1 cellular context compared by ENCODE assay signal in the genomic region with DNA sequence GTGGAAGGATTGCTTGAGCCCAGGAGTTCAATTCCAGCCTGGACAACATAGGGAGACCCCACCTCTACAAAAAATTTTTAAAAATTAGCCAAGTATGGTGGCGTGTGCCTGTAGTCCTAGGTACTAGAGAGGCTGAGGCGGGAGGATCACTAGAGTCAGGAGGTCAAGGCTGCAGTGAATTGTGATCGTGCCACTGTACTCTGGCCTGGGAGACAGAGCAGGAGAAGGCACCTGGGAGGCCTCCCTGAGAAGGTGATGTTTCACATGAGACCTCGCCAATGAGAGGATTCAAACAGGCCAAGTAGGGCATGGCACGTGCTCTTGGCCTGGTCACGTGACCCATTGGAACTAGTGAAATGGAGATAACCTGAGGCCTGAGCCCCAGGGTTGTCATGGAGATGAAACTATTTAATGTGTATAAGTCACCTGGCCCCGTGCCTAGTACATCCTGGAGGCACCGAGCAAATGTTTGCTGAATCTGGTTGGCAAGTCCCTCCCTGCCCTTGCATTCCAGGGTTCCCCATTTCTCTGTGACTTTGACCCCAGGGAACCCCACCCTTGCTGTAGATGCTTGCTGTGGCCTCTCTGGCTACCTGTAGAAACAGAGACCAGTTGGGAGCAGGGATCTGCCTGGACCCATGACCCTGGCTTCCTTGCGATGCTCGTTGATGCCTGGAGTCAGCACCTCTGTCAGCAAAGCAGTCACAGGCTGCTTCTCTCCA.
TF ChIP-seq lines count a peak whose summit lies in the region.

No MANE protein-coding gene starts in this region.

TF ChIP-seq in HepG2, 621 proteins besides CTCF, POLR2A, EP300 and RAD21 (continued from another document and continues in another):
- TF ChIP-seq, protein P1, sequence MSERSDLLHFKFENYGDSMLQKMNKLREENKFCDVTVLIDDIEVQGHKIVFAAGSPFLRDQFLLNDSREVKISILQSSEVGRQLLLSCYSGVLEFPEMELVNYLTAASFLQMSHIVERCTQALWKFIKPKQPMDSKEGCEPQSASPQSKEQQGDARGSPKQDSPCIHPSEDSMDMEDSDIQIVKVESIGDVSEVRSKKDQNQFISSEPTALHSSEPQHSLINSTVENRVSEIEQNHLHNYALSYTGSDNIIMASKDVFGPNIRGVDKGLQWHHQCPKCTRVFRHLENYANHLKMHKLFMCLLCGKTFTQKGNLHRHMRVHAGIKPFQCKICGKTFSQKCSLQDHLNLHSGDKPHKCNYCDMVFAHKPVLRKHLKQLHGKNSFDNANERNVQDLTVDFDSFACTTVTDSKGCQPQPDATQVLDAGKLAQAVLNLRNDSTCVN (CRISPR knock-in tag; IDR thresholded peaks at IDR 0.05; ENCODE audit: borderline replicate concordance), result peak; percentile 65; the same call in 1 of the 2 replicates
- TF ChIP-seq MATR3 (CRISPR knock-in tag; IDR thresholded peaks at IDR 0.05) (no peak), MTA3 (CRISPR knock-in tag; IDR thresholded peaks at IDR 0.05) (no peak), ZNF367 (CRISPR knock-in tag; IDR thresholded peaks at IDR 0.05; ENCODE audit: borderline replicate concordance) (peak; percentile 80; the same call in 1 of the 2 replicates), PRPF4 (IDR thresholded peaks at IDR 0.05; ENCODE audit: low read depth, low read length, poor library complexity, severe bottlenecking) (no peak), KIAA2018 (CRISPR knock-in tag; IDR thresholded peaks at IDR 0.05; ENCODE audit: borderline replicate concordance) (no peak), YY1 (IDR thresholded peaks at IDR 0.05; ENCODE audit: insufficient read depth, insufficient replicate concordance, low read depth, low read length) (no peak), ZNF460 (CRISPR knock-in tag; IDR thresholded peaks at IDR 0.05; ENCODE audit: borderline replicate concordance) (peak; percentile 97), ZNF639 (CRISPR knock-in tag; conservative IDR thresholded peaks at IDR 0.05) (peak; percentile 77), ZNF282 (IDR thresholded peaks at IDR 0.05; ENCODE audit: partially characterized antibody) (no peak), HNF4G (IDR thresholded peaks at IDR 0.05; ENCODE audit: borderline replicate concordance, low read depth, low read length) (peak; percentile 95), HNF4G (CRISPR knock-in tag; IDR thresholded peaks at IDR 0.05; ENCODE audit: borderline replicate concordance, low read depth) (peak; percentile 53; the same call in 1 of the 2 replicates), BRD4 (CRISPR knock-in tag; IDR thresholded peaks at IDR 0.05) (peak; percentile 95; the same call in 1 of the 2 replicates), GLI4 (CRISPR knock-in tag; IDR thresholded peaks at IDR 0.05; ENCODE audit: borderline replicate concordance) (no peak), ZMYM3 (CRISPR knock-in tag; IDR thresholded peaks at IDR 0.05) (peak; percentile 91), ZMAT5 (CRISPR knock-in tag; IDR thresholded peaks at IDR 0.05; ENCODE audit: borderline replicate concordance, low read depth) (no peak), ZNF772 (CRISPR knock-in tag; IDR thresholded peaks at IDR 0.05) (no peak), ZBTB42 (CRISPR knock-in tag; IDR thresholded peaks at IDR 0.05) (no peak), ZNF672 (CRISPR knock-in tag; IDR thresholded peaks at IDR 0.05) (no peak), POLR2G (IDR thresholded peaks at IDR 0.05; ENCODE audit: low read depth, low read length) (no peak)
- TF ChIP-seq, protein P2, sequence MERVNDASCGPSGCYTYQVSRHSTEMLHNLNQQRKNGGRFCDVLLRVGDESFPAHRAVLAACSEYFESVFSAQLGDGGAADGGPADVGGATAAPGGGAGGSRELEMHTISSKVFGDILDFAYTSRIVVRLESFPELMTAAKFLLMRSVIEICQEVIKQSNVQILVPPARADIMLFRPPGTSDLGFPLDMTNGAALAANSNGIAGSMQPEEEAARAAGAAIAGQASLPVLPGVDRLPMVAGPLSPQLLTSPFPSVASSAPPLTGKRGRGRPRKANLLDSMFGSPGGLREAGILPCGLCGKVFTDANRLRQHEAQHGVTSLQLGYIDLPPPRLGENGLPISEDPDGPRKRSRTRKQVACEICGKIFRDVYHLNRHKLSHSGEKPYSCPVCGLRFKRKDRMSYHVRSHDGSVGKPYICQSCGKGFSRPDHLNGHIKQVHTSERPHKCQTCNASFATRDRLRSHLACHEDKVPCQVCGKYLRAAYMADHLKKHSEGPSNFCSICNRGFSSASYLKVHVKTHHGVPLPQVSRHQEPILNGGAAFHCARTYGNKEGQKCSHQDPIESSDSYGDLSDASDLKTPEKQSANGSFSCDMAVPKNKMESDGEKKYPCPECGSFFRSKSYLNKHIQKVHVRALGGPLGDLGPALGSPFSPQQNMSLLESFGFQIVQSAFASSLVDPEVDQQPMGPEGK (CRISPR knock-in tag; IDR thresholded peaks at IDR 0.05), result peak; percentile 87
- TF ChIP-seq, protein P3, sequence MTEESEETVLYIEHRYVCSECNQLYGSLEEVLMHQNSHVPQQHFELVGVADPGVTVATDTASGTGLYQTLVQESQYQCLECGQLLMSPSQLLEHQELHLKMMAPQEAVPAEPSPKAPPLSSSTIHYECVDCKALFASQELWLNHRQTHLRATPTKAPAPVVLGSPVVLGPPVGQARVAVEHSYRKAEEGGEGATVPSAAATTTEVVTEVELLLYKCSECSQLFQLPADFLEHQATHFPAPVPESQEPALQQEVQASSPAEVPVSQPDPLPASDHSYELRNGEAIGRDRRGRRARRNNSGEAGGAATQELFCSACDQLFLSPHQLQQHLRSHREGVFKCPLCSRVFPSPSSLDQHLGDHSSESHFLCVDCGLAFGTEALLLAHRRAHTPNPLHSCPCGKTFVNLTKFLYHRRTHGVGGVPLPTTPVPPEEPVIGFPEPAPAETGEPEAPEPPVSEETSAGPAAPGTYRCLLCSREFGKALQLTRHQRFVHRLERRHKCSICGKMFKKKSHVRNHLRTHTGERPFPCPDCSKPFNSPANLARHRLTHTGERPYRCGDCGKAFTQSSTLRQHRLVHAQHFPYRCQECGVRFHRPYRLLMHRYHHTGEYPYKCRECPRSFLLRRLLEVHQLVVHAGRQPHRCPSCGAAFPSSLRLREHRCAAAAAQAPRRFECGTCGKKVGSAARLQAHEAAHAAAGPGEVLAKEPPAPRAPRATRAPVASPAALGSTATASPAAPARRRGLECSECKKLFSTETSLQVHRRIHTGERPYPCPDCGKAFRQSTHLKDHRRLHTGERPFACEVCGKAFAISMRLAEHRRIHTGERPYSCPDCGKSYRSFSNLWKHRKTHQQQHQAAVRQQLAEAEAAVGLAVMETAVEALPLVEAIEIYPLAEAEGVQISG (CRISPR knock-in tag; IDR thresholded peaks at IDR 0.05), result peak; percentile 90
- TF ChIP-seq, protein P4, sequence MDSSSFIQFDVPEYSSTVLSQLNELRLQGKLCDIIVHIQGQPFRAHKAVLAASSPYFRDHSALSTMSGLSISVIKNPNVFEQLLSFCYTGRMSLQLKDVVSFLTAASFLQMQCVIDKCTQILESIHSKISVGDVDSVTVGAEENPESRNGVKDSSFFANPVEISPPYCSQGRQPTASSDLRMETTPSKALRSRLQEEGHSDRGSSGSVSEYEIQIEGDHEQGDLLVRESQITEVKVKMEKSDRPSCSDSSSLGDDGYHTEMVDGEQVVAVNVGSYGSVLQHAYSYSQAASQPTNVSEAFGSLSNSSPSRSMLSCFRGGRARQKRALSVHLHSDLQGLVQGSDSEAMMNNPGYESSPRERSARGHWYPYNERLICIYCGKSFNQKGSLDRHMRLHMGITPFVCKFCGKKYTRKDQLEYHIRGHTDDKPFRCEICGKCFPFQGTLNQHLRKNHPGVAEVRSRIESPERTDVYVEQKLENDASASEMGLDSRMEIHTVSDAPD (CRISPR knock-in tag; IDR thresholded peaks at IDR 0.05), result peak; percentile 94
- TF ChIP-seq, protein P5, sequence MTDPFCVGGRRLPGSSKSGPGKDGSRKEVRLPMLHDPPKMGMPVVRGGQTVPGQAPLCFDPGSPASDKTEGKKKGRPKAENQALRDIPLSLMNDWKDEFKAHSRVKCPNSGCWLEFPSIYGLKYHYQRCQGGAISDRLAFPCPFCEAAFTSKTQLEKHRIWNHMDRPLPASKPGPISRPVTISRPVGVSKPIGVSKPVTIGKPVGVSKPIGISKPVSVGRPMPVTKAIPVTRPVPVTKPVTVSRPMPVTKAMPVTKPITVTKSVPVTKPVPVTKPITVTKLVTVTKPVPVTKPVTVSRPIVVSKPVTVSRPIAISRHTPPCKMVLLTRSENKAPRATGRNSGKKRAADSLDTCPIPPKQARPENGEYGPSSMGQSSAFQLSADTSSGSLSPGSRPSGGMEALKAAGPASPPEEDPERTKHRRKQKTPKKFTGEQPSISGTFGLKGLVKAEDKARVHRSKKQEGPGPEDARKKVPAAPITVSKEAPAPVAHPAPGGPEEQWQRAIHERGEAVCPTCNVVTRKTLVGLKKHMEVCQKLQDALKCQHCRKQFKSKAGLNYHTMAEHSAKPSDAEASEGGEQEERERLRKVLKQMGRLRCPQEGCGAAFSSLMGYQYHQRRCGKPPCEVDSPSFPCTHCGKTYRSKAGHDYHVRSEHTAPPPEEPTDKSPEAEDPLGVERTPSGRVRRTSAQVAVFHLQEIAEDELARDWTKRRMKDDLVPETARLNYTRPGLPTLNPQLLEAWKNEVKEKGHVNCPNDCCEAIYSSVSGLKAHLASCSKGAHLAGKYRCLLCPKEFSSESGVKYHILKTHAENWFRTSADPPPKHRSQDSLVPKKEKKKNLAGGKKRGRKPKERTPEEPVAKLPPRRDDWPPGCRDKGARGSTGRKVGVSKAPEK (CRISPR knock-in tag; IDR thresholded peaks at IDR 0.05; ENCODE audit: borderline replicate concordance), result peak; percentile 91
